1 cellular context compared by ENCODE assay signal in the genomic region with DNA sequence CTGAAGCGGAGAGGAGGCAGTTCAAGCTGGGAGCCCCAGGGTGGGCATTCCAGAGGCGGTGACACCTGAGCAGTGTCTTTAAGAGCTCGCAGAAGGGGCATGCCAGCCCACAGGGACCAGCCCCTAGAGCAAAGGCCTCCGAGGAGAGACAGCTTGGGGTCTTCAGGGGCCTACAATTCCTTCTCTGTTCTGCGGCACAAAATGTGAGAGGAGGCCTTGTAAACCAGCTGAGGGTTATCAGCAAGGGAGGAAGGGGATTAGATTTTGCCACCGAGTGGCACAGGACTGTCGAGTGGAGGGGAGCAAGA.
TF ChIP-seq lines count a peak whose summit lies in the region.

No MANE protein-coding gene starts in this region.

TF ChIP-seq in K562, 482 proteins besides CTCF, POLR2A, EP300 and RAD21:
- TF ChIP-seq, protein P1, sequence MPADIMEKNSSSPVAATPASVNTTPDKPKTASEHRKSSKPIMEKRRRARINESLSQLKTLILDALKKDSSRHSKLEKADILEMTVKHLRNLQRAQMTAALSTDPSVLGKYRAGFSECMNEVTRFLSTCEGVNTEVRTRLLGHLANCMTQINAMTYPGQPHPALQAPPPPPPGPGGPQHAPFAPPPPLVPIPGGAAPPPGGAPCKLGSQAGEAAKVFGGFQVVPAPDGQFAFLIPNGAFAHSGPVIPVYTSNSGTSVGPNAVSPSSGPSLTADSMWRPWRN (IDR thresholded peaks at IDR 0.05; ENCODE audit: low read depth) = no peak
- no peak for TF ChIP-seq POLR3G (IDR thresholded peaks at IDR 0.05; ENCODE audit: extremely low read depth, insufficient read length, insufficient replicate concordance)
- no peak for TF ChIP-seq PRPF4 (IDR thresholded peaks at IDR 0.05; ENCODE audit: insufficient read depth, low read depth, low read length, poor library complexity, severe bottlenecking)
- TF ChIP-seq GABPA (tag; conservative IDR thresholded peaks at IDR 0.05; ENCODE audit: low read depth) = peak; percentile 18; the same call in 1 of the 2 replicates
- no peak for TF ChIP-seq E2F6 (IDR thresholded peaks at IDR 0.05; ENCODE audit: borderline replicate concordance in 1 of 2, extremely low read depth in 1 of 2, insufficient read depth in 1 of 2, insufficient read length in 1 of 2, low read depth in 1 of 2, low read length in 1 of 2, poor library complexity in 1 of 2, severe bottlenecking in 1 of 2)
- TF ChIP-seq PHF20 (IDR thresholded peaks at IDR 0.05; ENCODE audit: partially characterized antibody) = peak; percentile 1
- no peak for TF ChIP-seq KDM4B (IDR thresholded peaks at IDR 0.05; ENCODE audit: borderline replicate concordance in 2 of 2, low read depth in 1 of 2)
- TF ChIP-seq ZFX (CRISPR knock-in tag; IDR thresholded peaks at IDR 0.05) = 0 out of 2 replicates have a peak, but pooled peaks have one; percentile 7
